ENCODE assay signal across 1 cellular context in the genomic region with DNA sequence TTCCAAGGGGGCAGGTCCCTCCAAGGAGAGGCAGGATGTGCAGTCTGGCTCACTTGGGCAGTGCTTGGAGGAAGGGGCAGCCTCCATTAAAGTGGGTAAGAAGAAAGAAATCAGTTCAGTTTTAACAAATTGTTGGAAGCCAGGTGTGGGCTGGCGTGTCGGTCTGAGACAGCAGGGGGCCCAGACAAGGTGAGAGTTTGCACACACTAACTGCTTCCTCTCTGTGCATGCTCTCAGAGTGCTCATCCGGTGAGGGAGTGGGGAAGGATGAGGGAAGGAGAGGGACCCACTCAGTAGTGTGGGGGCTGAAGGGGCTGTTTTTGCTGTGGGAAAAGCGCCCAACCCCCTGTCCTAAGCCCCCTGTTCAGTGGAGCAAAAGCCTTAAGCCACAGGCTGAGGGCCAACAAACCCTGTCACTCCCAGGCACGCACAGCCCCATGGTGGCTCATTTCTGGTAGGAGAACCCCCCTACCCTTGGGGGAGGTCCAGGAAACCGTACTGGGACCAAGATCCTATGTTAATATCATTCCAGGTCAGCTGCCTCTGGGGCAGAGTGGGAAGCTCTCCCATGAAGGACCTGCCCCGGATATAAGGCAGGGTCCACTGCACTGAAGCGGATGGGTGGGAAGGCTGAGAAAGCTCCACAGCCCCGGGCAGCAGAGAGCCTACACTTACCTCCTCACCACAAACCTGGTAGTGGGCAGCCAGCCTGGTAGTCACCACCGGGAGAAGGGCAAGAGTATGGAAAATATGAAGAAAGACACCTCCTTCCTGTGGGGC.
TF ChIP-seq lines count a peak whose summit lies in the region.

No MANE protein-coding gene starts in this region.

TF ChIP-seq in WTC11, 78 proteins besides CTCF, POLR2A, EP300 and RAD21 (continued from another document):
- TF ChIP-seq, protein P1, sequence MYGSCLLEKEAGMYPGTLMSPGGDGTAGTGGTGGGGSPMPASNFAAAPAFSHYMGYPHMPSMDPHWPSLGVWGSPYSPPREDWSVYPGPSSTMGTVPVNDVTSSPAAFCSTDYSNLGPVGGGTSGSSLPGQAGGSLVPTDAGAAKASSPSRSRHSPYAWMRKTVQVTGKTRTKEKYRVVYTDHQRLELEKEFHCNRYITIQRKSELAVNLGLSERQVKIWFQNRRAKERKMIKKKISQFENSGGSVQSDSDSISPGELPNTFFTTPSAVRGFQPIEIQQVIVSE (CRISPR knock-in tag; IDR thresholded peaks at IDR 0.05; ENCODE audit: borderline replicate concordance) = no peak
- TF ChIP-seq, protein P2, sequence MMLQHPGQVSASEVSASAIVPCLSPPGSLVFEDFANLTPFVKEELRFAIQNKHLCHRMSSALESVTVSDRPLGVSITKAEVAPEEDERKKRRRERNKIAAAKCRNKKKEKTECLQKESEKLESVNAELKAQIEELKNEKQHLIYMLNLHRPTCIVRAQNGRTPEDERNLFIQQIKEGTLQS (CRISPR knock-in tag; conservative IDR thresholded peaks at IDR 0.05) = no peak
- TF ChIP-seq, protein P3, sequence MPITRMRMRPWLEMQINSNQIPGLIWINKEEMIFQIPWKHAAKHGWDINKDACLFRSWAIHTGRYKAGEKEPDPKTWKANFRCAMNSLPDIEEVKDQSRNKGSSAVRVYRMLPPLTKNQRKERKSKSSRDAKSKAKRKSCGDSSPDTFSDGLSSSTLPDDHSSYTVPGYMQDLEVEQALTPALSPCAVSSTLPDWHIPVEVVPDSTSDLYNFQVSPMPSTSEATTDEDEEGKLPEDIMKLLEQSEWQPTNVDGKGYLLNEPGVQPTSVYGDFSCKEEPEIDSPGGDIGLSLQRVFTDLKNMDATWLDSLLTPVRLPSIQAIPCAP (CRISPR knock-in tag; IDR thresholded peaks at IDR 0.05) = no peak
- TF ChIP-seq, protein P4, sequence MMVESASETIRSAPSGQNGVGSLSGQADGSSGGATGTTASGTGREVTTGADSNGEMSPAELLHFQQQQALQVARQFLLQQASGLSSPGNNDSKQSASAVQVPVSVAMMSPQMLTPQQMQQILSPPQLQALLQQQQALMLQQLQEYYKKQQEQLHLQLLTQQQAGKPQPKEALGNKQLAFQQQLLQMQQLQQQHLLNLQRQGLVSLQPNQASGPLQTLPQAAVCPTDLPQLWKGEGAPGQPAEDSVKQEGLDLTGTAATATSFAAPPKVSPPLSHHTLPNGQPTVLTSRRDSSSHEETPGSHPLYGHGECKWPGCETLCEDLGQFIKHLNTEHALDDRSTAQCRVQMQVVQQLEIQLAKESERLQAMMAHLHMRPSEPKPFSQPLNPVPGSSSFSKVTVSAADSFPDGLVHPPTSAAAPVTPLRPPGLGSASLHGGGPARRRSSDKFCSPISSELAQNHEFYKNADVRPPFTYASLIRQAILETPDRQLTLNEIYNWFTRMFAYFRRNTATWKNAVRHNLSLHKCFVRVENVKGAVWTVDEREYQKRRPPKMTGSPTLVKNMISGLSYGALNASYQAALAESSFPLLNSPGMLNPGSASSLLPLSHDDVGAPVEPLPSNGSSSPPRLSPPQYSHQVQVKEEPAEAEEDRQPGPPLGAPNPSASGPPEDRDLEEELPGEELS (CRISPR knock-in tag; IDR thresholded peaks at IDR 0.05) = no peak
- TF ChIP-seq NR2C2 (CRISPR knock-in tag; IDR thresholded peaks at IDR 0.05) (no peak), ATF1 (CRISPR knock-in tag; IDR thresholded peaks at IDR 0.05) (no peak), SP1 (CRISPR knock-in tag; conservative IDR thresholded peaks at IDR 0.05) (no peak), SOX15 (CRISPR knock-in tag; IDR thresholded peaks at IDR 0.05) (no peak), MYBL2 (CRISPR knock-in tag; IDR thresholded peaks at IDR 0.05) (no peak), GABPB1 (CRISPR knock-in tag; IDR thresholded peaks at IDR 0.05) (no peak), ZNF317 (CRISPR knock-in tag; IDR thresholded peaks at IDR 0.05; ENCODE audit: borderline replicate concordance, low read depth) (no peak)
- TF ChIP-seq, protein P5, sequence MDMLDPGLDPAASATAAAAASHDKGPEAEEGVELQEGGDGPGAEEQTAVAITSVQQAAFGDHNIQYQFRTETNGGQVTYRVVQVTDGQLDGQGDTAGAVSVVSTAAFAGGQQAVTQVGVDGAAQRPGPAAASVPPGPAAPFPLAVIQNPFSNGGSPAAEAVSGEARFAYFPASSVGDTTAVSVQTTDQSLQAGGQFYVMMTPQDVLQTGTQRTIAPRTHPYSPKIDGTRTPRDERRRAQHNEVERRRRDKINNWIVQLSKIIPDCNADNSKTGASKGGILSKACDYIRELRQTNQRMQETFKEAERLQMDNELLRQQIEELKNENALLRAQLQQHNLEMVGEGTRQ (CRISPR knock-in tag; IDR thresholded peaks at IDR 0.05) = no peak
- TF ChIP-seq, protein P6, sequence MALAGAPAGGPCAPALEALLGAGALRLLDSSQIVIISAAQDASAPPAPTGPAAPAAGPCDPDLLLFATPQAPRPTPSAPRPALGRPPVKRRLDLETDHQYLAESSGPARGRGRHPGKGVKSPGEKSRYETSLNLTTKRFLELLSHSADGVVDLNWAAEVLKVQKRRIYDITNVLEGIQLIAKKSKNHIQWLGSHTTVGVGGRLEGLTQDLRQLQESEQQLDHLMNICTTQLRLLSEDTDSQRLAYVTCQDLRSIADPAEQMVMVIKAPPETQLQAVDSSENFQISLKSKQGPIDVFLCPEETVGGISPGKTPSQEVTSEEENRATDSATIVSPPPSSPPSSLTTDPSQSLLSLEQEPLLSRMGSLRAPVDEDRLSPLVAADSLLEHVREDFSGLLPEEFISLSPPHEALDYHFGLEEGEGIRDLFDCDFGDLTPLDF (CRISPR knock-in tag; IDR thresholded peaks at IDR 0.05) = no peak
- TF ChIP-seq, protein P7, sequence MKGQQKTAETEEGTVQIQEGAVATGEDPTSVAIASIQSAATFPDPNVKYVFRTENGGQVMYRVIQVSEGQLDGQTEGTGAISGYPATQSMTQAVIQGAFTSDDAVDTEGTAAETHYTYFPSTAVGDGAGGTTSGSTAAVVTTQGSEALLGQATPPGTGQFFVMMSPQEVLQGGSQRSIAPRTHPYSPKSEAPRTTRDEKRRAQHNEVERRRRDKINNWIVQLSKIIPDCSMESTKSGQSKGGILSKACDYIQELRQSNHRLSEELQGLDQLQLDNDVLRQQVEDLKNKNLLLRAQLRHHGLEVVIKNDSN (CRISPR knock-in tag; IDR thresholded peaks at IDR 0.05) = no peak
- TF ChIP-seq, protein P8, sequence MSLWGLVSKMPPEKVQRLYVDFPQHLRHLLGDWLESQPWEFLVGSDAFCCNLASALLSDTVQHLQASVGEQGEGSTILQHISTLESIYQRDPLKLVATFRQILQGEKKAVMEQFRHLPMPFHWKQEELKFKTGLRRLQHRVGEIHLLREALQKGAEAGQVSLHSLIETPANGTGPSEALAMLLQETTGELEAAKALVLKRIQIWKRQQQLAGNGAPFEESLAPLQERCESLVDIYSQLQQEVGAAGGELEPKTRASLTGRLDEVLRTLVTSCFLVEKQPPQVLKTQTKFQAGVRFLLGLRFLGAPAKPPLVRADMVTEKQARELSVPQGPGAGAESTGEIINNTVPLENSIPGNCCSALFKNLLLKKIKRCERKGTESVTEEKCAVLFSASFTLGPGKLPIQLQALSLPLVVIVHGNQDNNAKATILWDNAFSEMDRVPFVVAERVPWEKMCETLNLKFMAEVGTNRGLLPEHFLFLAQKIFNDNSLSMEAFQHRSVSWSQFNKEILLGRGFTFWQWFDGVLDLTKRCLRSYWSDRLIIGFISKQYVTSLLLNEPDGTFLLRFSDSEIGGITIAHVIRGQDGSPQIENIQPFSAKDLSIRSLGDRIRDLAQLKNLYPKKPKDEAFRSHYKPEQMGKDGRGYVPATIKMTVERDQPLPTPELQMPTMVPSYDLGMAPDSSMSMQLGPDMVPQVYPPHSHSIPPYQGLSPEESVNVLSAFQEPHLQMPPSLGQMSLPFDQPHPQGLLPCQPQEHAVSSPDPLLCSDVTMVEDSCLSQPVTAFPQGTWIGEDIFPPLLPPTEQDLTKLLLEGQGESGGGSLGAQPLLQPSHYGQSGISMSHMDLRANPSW (CRISPR knock-in tag; conservative IDR thresholded peaks at IDR 0.05; ENCODE audit: low read depth) = no peak
TF ChIP-seq in WTC11: peak in this region for 0.
